13 cellular contexts compared by ENCODE assay signal in genomic region chr5:171615201-171616001, GRCh38.
DNase-seq lines count a peak whose midpoint lies in the region; ATAC-seq and TF ChIP-seq lines count a peak whose summit lies in the region.
"Had no signal": no experiment of that assay in that cellular context is flagged by ENCODE, and none has a peak within 500 bp of the region (broad histone marks: within the 10 kb centered on the region; RNA-seq: fewer than 3 reads in every experiment).

No MANE protein-coding gene starts in this region.

- H3K9me3 ChIP-seq in left ventricle myocardium inferior (replicated peaks) (no peaks in the 10 kb centered on the region), prostate gland (no peaks in the 10 kb centered on the region)

- H3K27ac Mint-ChIP-seq in GM23338, result no peak overlapping the region
- H3K27ac Mint-ChIP-seq: activated CD8-positive, alpha-beta T cell treated with anti-CD3 and anti-CD28 coated beads for 36 hours; T-helper 2 cell treated with Interferon-gamma antibody and Interleukin-4, amounts not matched to agents 5 μg/mL and 100 μg/mL, for 36 hours had no signal

- H4K20me1 ChIP-seq in GM23338 (replicated peaks; ENCODE audit: insufficient read depth), result no peaks in the 10 kb centered on the region

- TF ChIP-seq CTCF in GM23338 (conservative IDR thresholded peaks at IDR 0.05; ENCODE audit: low read depth in 2 of 2) (no peak), left ventricle myocardium inferior (IDR thresholded peaks at IDR 0.05; ENCODE audit: borderline replicate concordance) (no peak), prostate gland (IDR thresholded peaks at IDR 0.05) (no peak)

- H3K4me1 ChIP-seq in GM23338 (ENCODE audit: insufficient read depth) (peaks cover 13% of the 10 kb centered on the region; the same call in 1 of the 2 replicates), left ventricle myocardium inferior (peaks cover 13% of the 10 kb centered on the region), prostate gland (replicated peaks) (no peaks in the 10 kb centered on the region)

- no peaks in the 10 kb centered on the region for H3K36me3 Mint-ChIP-seq in GM23338 (ENCODE audit: low read depth)

- no peaks in the 10 kb centered on the region for H3F3A ChIP-seq in GM23338 (replicated peaks; ENCODE audit: low read depth)

- H3K4me3 Mint-ChIP-seq in GM23338, result no peak overlapping the region
- H3K4me3 Mint-ChIP-seq: activated CD8-positive, alpha-beta T cell treated with anti-CD3 and anti-CD28 coated beads for 36 hours; T-helper 2 cell treated with Interferon-gamma antibody and Interleukin-4, amounts not matched to agents 5 μg/mL and 100 μg/mL, for 36 hours had no signal

- H3K36me3 ChIP-seq in GM23338 (ENCODE audit: insufficient read depth) (no peaks in the 10 kb centered on the region), left ventricle myocardium inferior (no peaks in the 10 kb centered on the region), prostate gland (no peaks in the 10 kb centered on the region)

- H3K4me3 ChIP-seq in GM23338, result no peak overlapping the region
- no peak overlapping the region for H3K4me3 ChIP-seq in left ventricle myocardium inferior
- H3K4me3 ChIP-seq in prostate gland, result no peak overlapping the region

- no peak for TF ChIP-seq POLR2A in prostate gland (IDR thresholded peaks at IDR 0.05)

- H3K27me3 ChIP-seq in GM23338 (ENCODE audit: insufficient read depth) (peaks cover 12% of the 10 kb centered on the region; the same call in 1 of the 2 replicates), left ventricle myocardium inferior (ENCODE audit: low read depth) (peaks cover 3% of the 10 kb centered on the region), prostate gland (replicated peaks; ENCODE audit: insufficient read depth) (no peaks in the 10 kb centered on the region)

- H3K4me2 ChIP-seq in GM23338, result 0 out of 2 replicates have a peak overlapping the region, but pooled peaks have one; percentile 55

- ATAC-seq in GM23338 (peak; percentile 91), SK-N-SH treated with all-trans-retinoic acid at 6 μM for 48 hours (peak; percentile 35; the same call in 2 of the 3 replicates), HG03439 (IDR thresholded peaks at IDR 0.05; ENCODE audit: unreplicated experiment) (no peak)
- ATAC-seq: activated CD8-positive, alpha-beta T cell treated with anti-CD3 and anti-CD28 coated beads for 36 hours had no signal

- 51% methylated on average over 18 of the region's 21 CpGs for WGBS in prostate gland

- H3K4me1 Mint-ChIP-seq in GM23338, result peaks cover 9% of the 10 kb centered on the region

- H3K27me3 Mint-ChIP-seq in GM23338 (ENCODE audit: insufficient read depth, low read depth, poor library complexity), result peaks cover 39% of the 10 kb centered on the region

- no peak overlapping the region for H2AFZ ChIP-seq in GM23338

- H3K27ac ChIP-seq in GM23338 (ENCODE audit: low read depth) (no peak overlapping the region), left ventricle myocardium inferior (replicated peaks) (no peak overlapping the region), prostate gland (no peak overlapping the region)

- H3K9me2 ChIP-seq in GM23338 (ENCODE audit: insufficient read depth), result no peaks in the 10 kb centered on the region

- no peaks in the 10 kb centered on the region for H3K79me2 ChIP-seq in GM23338 (replicated peaks; ENCODE audit: insufficient read depth)

- peak; percentile 66 for DNase-seq in GM23338 (ENCODE audit: low spot score)
- DNase-seq in left ventricle myocardium inferior, result peak; percentile 39
- DNase-seq in renal cortical epithelial cell (ENCODE audit: low read depth), result peak; percentile 15
- DNase-seq in stimulated activated naive CD4-positive, alpha-beta T cell treated with Interleukin-2 at 50 U/mL for 16 hours (lab: John Stamatoyannopoulos, UW), result no peak
- DNase-seq in prostate gland (ENCODE audit: low spot score), result no peak
- no peak for DNase-seq in NCI-H2029 (lab: John Stamatoyannopoulos, UW)
- DNase-seq: activated CD8-positive, alpha-beta T cell treated with anti-CD3 and anti-CD28 coated beads for 36 hours; activated naive CD4-positive, alpha-beta T cell treated with anti-CD3 and anti-CD28 coated beads, Interleukin-2, amount 50 U/mL, for 16 hours; NCI-H1436 treated with DMSO at 0.1 percent for 48 hours; substantia nigra had no signal

- H3K9me3 Mint-ChIP-seq in GM23338, result no peaks in the 10 kb centered on the region
- H3K9me3 Mint-ChIP-seq: activated CD8-positive, alpha-beta T cell treated with anti-CD3 and anti-CD28 coated beads for 36 hours; T-helper 2 cell treated with Interferon-gamma antibody and Interleukin-4, amounts not matched to agents 5 μg/mL and 100 μg/mL, for 36 hours had no signal

- intact Hi-C loops in left ventricle myocardium inferior (cut with micrococcal nuclease) (no loop called here), prostate gland (cut with DNase I) (no loop called here)

TF ChIP-seq in GM23338, 12 proteins besides CTCF, POLR2A, EP300 and RAD21:
- TF ChIP-seq EZH2 (IDR thresholded peaks at IDR 0.05; ENCODE audit: low read depth, unreplicated experiment) (no peak), ZNF114 (CRISPR knock-in tag; IDR thresholded peaks at IDR 0.05) (no peak), POLR2AphosphoS5 (IDR thresholded peaks at IDR 0.05; ENCODE audit: low read depth) (no peak), ZNF331 (CRISPR knock-in tag; IDR thresholded peaks at IDR 0.05; ENCODE audit: low read depth) (no peak)

TF ChIP-seq in SK-N-SH treated with all-trans-retinoic acid at 6 μM for 48 hours, 23 proteins besides CTCF, POLR2A, EP300 and RAD21:
- TF ChIP-seq, protein P1, sequence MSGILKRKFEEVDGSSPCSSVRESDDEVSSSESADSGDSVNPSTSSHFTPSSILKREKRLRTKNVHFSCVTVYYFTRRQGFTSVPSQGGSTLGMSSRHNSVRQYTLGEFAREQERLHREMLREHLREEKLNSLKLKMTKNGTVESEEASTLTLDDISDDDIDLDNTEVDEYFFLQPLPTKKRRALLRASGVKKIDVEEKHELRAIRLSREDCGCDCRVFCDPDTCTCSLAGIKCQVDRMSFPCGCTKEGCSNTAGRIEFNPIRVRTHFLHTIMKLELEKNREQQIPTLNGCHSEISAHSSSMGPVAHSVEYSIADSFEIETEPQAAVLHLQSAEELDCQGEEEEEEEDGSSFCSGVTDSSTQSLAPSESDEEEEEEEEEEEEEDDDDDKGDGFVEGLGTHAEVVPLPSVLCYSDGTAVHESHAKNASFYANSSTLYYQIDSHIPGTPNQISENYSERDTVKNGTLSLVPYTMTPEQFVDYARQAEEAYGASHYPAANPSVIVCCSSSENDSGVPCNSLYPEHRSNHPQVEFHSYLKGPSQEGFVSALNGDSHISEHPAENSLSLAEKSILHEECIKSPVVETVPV (CRISPR knock-in tag; IDR thresholded peaks at IDR 0.05), result no peak
- TF ChIP-seq OSR1 (CRISPR knock-in tag; IDR thresholded peaks at IDR 0.05), result no peak
- TF ChIP-seq CSDC2 (CRISPR knock-in tag; IDR thresholded peaks at IDR 0.05), result no peak
TF ChIP-seq in SK-N-SH treated with all-trans-retinoic acid at 6 μM for 48 hours: peak in this region for 0.

Comparison
In these comparisons a context has a peak if more than half of its experiments do, and no peak if none do; other contexts are left out.
1. DNase-seq: peak in GM23338 (single experiment), left ventricle myocardium inferior (single experiment) and renal cortical epithelial cell (single experiment); none in stimulated activated naive CD4-positive, alpha-beta T cell treated with Interleukin-2 at 50 U/mL for 16 hours (single experiment), prostate gland (single experiment) and NCI-H2029 (single experiment).